Comparison of ENCODE assay signal across 8 cellular contexts in genomic region chr1:146007048-146007784, GRCh38. TPM values are rescaled to one million over a fixed set of nuclear protein-coding genes. Genes with fewer than 3 reads are reported as not detected.
A peak's percentile ranks its signal among the peaks of the same experiment; 100 is the strongest.
DNase-seq lines count a peak whose midpoint lies in the region; ATAC-seq and TF ChIP-seq lines count a peak whose summit lies in the region.

No MANE protein-coding gene starts in this region.

- H3K4me3 ChIP-seq in AG04449 (ENCODE audit: low read depth, low read length) (no peak overlapping the region), SK-N-MC (peak overlapping the region; percentile 62)

- no peaks in the 10 kb centered on the region for H3K9me3 Mint-ChIP-seq in activated naive CD8-positive, alpha-beta T cell treated with anti-CD3 and anti-CD28 coated beads, Interleukin-2, amount 10 ng/mL, durations not matched to agents 7 days and 5 days

- POLR2A ChIA-PET in AG04449 (lab: Yijun Ruan, JAX), result interaction anchor here (0.6 to 1.7 kb wide), 2 partner anchors 28 to 30 kb away, joined by 3 to 10 read pairs; no protein-coding TSS in a partner anchor
- POLR2A ChIA-PET in activated naive CD8-positive, alpha-beta T cell treated with anti-CD3 and anti-CD28 coated beads, Interleukin-2, amount 10 ng/mL, durations not matched to agents 7 days and 5 days (lab: Charles Lee), result interaction anchor here (0.6 to 2.7 kb wide), 9 partner anchors 13 to 162 kb away, joined by 4 to 78 read pairs (median 6); partner anchors contain the start of genes ANKRD34A, LIX1L, NUDT17 and POLR3GL

- H3K4me3 Mint-ChIP-seq in activated naive CD8-positive, alpha-beta T cell treated with anti-CD3 and anti-CD28 coated beads, Interleukin-2, amount 10 ng/mL, durations not matched to agents 7 days and 5 days, result peak overlapping the region; percentile 77

- TF ChIP-seq CTCF in AG04449 (IDR thresholded peaks at IDR 0.05; ENCODE audit: insufficient read depth, low read length, missing control alignments), result peak; percentile 23

- peak overlapping the region; percentile 88 for H3K27ac Mint-ChIP-seq in activated naive CD8-positive, alpha-beta T cell treated with anti-CD3 and anti-CD28 coated beads, Interleukin-2, amount 10 ng/mL, durations not matched to agents 7 days and 5 days

- H3K27ac ChIP-seq in SK-N-MC, result no peak overlapping the region

- H3K36me3 Mint-ChIP-seq in activated naive CD8-positive, alpha-beta T cell treated with anti-CD3 and anti-CD28 coated beads, Interleukin-2, amount 10 ng/mL, durations not matched to agents 7 days and 5 days, result no peaks in the 10 kb centered on the region

- no peaks in the 10 kb centered on the region for H3K36me3 ChIP-seq in SK-N-MC (ENCODE audit: insufficient read depth, low read length)

- CTCF ChIA-PET in AG04449 (lab: Yijun Ruan, JAX), result interaction anchor here (0.6 to 21.4 kb wide), 23 partner anchors 8 to 160 kb away, joined by 3 to 787 read pairs (median 4); partner anchors contain the start of genes HJV, NUDT17, POLR3GL and RBM8A

- intact Hi-C loops in Right ventricle myocardium superior (cut with DNase I), result no loop called here

- H3K9ac ChIP-seq in SK-N-MC (ENCODE audit: insufficient read length), result no peak overlapping the region

- ATAC-seq in GM18873 (IDR thresholded peaks at IDR 0.05; ENCODE audit: low FRiP score, unreplicated experiment) (peak; percentile 52), Right ventricle myocardium superior (ENCODE audit: poor library complexity) (peak; percentile 91), HG03342 (IDR thresholded peaks at IDR 0.05; ENCODE audit: unreplicated experiment) (no peak)
- ATAC-seq in activated naive CD8-positive, alpha-beta T cell treated with anti-CD3 and anti-CD28 coated beads, Interleukin-2, amount 10 ng/mL, durations not matched to agents 7 days and 5 days (ENCODE audit: low read depth), result peak; percentile 87

- H3K9me3 ChIP-seq in SK-N-MC (ENCODE audit: low read depth, low read length), result no peaks in the 10 kb centered on the region

- peaks cover 30% of the 10 kb centered on the region for H3K4me1 Mint-ChIP-seq in activated naive CD8-positive, alpha-beta T cell treated with anti-CD3 and anti-CD28 coated beads, Interleukin-2, amount 10 ng/mL, durations not matched to agents 7 days and 5 days

- H3K27me3 Mint-ChIP-seq in activated naive CD8-positive, alpha-beta T cell treated with anti-CD3 and anti-CD28 coated beads, Interleukin-2, amount 10 ng/mL, durations not matched to agents 7 days and 5 days, result no peaks in the 10 kb centered on the region

- DNase-seq in AG04449 (ENCODE audit: low read depth, low spot score) (no peak), NCI-H1092 (lab: John Stamatoyannopoulos, UW) (peak; percentile 73), SK-N-MC (ENCODE audit: low read depth, low spot score) (peak; percentile 73), Right ventricle myocardium superior (no peak), putamen (ENCODE audit: low spot score) (peak; percentile 74)
- no peak for DNase-seq in activated naive CD8-positive, alpha-beta T cell treated with anti-CD3 and anti-CD28 coated beads, Interleukin-2, amount 10 ng/mL, durations not matched to agents 7 days and 5 days

RNA-seq across cellular contexts. Expression of gene TXNIP, which starts 10.8 kb away (rescaled TPM):
- 100 to 1,000 TPM; 678 to 725 TPM for total RNA-seq in activated naive CD8-positive, alpha-beta T cell treated with anti-CD3 and anti-CD28 coated beads, Interleukin-2, amount 10 ng/mL, durations not matched to agents 7 days and 5 days
- 980 TPM for total RNA-seq in Right ventricle myocardium superior

RNA-seq across cellular contexts. Expression of gene HJV, which starts 14.3 kb away (rescaled TPM):
- total RNA-seq in activated naive CD8-positive, alpha-beta T cell treated with anti-CD3 and anti-CD28 coated beads, Interleukin-2, amount 10 ng/mL, durations not matched to agents 7 days and 5 days, result not detected
- 88.1 TPM for total RNA-seq in Right ventricle myocardium superior

RNA-seq across cellular contexts. Expression of gene POLR3GL, which starts 42.7 kb away (rescaled TPM):
- 10 to 100 TPM; 32.6 to 34.9 TPM for total RNA-seq in activated naive CD8-positive, alpha-beta T cell treated with anti-CD3 and anti-CD28 coated beads, Interleukin-2, amount 10 ng/mL, durations not matched to agents 7 days and 5 days
- 49.2 TPM for total RNA-seq in Right ventricle myocardium superior

RNA-seq across cellular contexts. Expression of gene ANKRD34A, which starts 42.8 kb away (rescaled TPM):
- 1 to 10 TPM; 2.2 to 2.8 TPM for total RNA-seq in activated naive CD8-positive, alpha-beta T cell treated with anti-CD3 and anti-CD28 coated beads, Interleukin-2, amount 10 ng/mL, durations not matched to agents 7 days and 5 days
- total RNA-seq in Right ventricle myocardium superior, result 0.59 TPM

RNA-seq across cellular contexts. Expression of gene LIX1L, which starts 49.4 kb away (rescaled TPM):
- total RNA-seq in activated naive CD8-positive, alpha-beta T cell treated with anti-CD3 and anti-CD28 coated beads, Interleukin-2, amount 10 ng/mL, durations not matched to agents 7 days and 5 days, result 10 to 100 TPM; 54.0 to 57.5 TPM
- 22.9 TPM for total RNA-seq in Right ventricle myocardium superior

Comparison
In these comparisons a context has a peak if more than half of its experiments do, and no peak if none do; other contexts are left out.
1. DNase-seq: peak in NCI-H1092 (single experiment), SK-N-MC (single experiment) and putamen (single experiment); none in AG04449 (single experiment), activated naive CD8-positive, alpha-beta T cell treated with anti-CD3 and anti-CD28 coated beads, Interleukin-2, amount 10 ng/mL, durations not matched to agents 7 days and 5 days (single experiment) and Right ventricle myocardium superior (single experiment).
2. RNA of gene HJV, which starts 14.3 kb away (total RNA-seq): 88.1 TPM in Right ventricle myocardium superior (single experiment); not detected in activated naive CD8-positive, alpha-beta T cell treated with anti-CD3 and anti-CD28 coated beads, Interleukin-2, amount 10 ng/mL, durations not matched to agents 7 days and 5 days; every median in the first group is over 10 times any median in the second.